Comparison of ENCODE assay signal across 7 cellular contexts in the genomic region with DNA sequence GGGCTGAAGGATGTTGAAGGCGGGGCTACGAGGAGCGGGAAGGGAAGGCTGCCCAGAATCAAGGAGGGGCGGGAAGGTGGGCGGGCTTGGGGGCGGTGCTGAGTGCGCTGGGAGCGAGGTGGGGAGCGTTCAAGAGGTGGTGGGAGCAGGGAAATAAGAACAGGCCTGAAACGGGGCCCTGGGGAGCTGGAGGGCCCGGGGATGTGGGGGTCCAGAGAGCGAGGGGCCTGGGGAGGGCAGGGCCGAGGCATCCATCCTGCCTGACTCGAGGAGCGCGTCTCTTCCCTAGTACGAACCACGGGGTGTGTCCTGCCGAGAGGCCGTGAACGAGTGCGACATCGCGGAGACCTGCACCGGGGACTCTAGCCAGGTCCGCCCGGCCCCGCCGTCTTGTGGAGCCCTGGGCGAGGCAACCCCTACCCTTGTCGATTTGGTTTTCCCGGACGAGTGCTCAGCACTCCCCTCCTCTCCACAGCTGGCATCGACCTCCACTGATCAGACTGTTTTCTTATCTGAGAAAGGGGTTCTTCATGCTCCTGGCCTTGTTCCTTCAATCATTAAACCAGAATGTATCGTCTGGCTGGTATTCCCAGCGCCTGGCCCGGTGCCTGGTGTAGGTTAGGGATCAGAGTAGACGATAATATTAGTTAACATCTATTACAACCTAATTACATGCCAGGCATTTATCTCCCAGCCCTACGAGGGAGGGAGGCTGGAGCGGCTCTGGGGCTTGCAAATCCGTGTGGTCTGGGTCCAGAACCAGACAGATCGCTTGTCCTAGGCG. TPM values are rescaled to one million over a fixed set of nuclear protein-coding genes. Genes with fewer than 3 reads are reported as not detected.
DNase-seq lines count a peak whose midpoint lies in the region; ATAC-seq and TF ChIP-seq lines count a peak whose summit lies in the region.

No MANE protein-coding gene starts in this region.

- no peak overlapping the region for H3K27ac ChIP-seq in cardiac muscle cell

- H3K4me1 ChIP-seq in cardiac muscle cell (ENCODE audit: low read depth), result no peaks in the 10 kb centered on the region

- ATAC-seq in GM18867 (IDR thresholded peaks at IDR 0.05; ENCODE audit: unreplicated experiment) (peak; percentile 14), HG03045 (IDR thresholded peaks at IDR 0.05; ENCODE audit: unreplicated experiment) (peak; percentile 3), GM21717 (IDR thresholded peaks at IDR 0.05; ENCODE audit: unreplicated experiment) (no peak), GM19328 (IDR thresholded peaks at IDR 0.05; ENCODE audit: unreplicated experiment) (no peak)
- ATAC-seq in activated CD4-positive, CD25-positive, alpha-beta regulatory T cell treated with anti-CD3 and anti-CD28 coated beads, Interleukin-2, amount 50 U/mL, for 24 hours, result peak; percentile 4 to 18

- TF ChIP-seq CTCF in cardiac muscle cell (IDR thresholded peaks at IDR 0.05; ENCODE audit: low read depth, low read length), result no peak

- no peaks in the 10 kb centered on the region for H3K36me3 ChIP-seq in cardiac muscle cell

- DNase-seq in cardiac muscle cell (ENCODE audit: low read depth in 1 of 2, low spot score in 1 of 2), result peak in 1 of 2 donors; percentile 99
- DNase-seq in renal cortical epithelial cell (ENCODE audit: low read depth), result peak; percentile 6

- no peaks in the 10 kb centered on the region for H3K9me3 ChIP-seq in cardiac muscle cell (ENCODE audit: low read depth)

- peak overlapping the region; percentile 28 for H3K4me3 ChIP-seq in cardiac muscle cell

- no peaks in the 10 kb centered on the region for H3K27me3 ChIP-seq in cardiac muscle cell

RNA-seq across cellular contexts. Expression of gene ADAM11, which starts 17.2 kb away (rescaled TPM):
- total RNA-seq in cardiac muscle cell, result 72.3 and 116 TPM in 2 replicates
- 22.3 and 29.1 TPM in 2 replicates for polyA plus RNA-seq in cardiac muscle cell
- total RNA-seq in renal cortical epithelial cell, result under 0.01 and 0.20 TPM in 2 replicates

RNA-seq across cellular contexts. Expression of gene GJC1, which starts 54.1 kb away (rescaled TPM):
- 25.8 and 37.3 TPM in 2 replicates for total RNA-seq in cardiac muscle cell
- polyA plus RNA-seq in cardiac muscle cell, result 14.8 and 27.0 TPM in 2 replicates
- 43.2 and 79.9 TPM in 2 replicates for total RNA-seq in renal cortical epithelial cell

Comparison
In these comparisons a context has a peak if more than half of its experiments do, and no peak if none do; other contexts are left out.
1. ATAC-seq: peak in GM18867 (single experiment), HG03045 (single experiment) and activated CD4-positive, CD25-positive, alpha-beta regulatory T cell treated with anti-CD3 and anti-CD28 coated beads, Interleukin-2, amount 50 U/mL, for 24 hours (2 of 2); none in GM21717 (single experiment) and GM19328 (single experiment).
2. RNA of gene ADAM11, which starts 17.2 kb away (total RNA-seq): 72.3 to 116 TPM in cardiac muscle cell; under 0.01 to 0.20 TPM in renal cortical epithelial cell; every median in the first group is over 10 times any median in the second.